In genomic region chr5:172568308-172568923, GRCh38 we compare ENCODE assay signal across 23 cellular contexts.
A peak's percentile ranks its signal among the peaks of the same experiment; 100 is the strongest.
DNase-seq lines count a peak whose midpoint lies in the region; ATAC-seq, FAIRE-seq and TF ChIP-seq lines count a peak whose summit lies in the region.
"Had no signal": no experiment of that assay in that cellular context is flagged by ENCODE, and none has a peak within 500 bp of the region (broad histone marks: within the 10 kb centered on the region; RNA-seq: fewer than 3 reads in every experiment).

No MANE protein-coding gene starts in this region.

- H3K36me3 Mint-ChIP-seq in T-helper 17 cell (ENCODE audit: low read depth) = no peaks in the 10 kb centered on the region
- H3K36me3 Mint-ChIP-seq in T-helper 2 cell treated with Interferon-gamma antibody and Interleukin-4, amounts not matched to agents 5 μg/mL and 100 μg/mL, for 36 hours (ENCODE audit: low read depth) = no peaks in the 10 kb centered on the region
- H3K36me3 Mint-ChIP-seq: CD14-positive monocyte; CD4-positive, alpha-beta memory T cell had no signal

- peaks cover 35% of the 10 kb centered on the region for H3K27me3 Mint-ChIP-seq in T-helper 17 cell
- H3K27me3 Mint-ChIP-seq in T-helper 2 cell treated with Interferon-gamma antibody and Interleukin-4, amounts not matched to agents 5 μg/mL and 100 μg/mL, for 36 hours (ENCODE audit: low read depth) = no peaks in the 10 kb centered on the region

- ATAC-seq in T-helper 17 cell = no peak
- no peak for ATAC-seq in HG03135 (IDR thresholded peaks at IDR 0.05; ENCODE audit: unreplicated experiment)
- ATAC-seq: A549, GM12878, HCT116, HepG2 had no signal

- peak overlapping the region; percentile 74 for H3K27ac Mint-ChIP-seq in T-helper 17 cell
- H3K27ac Mint-ChIP-seq in T-helper 2 cell treated with Interferon-gamma antibody and Interleukin-4, amounts not matched to agents 5 μg/mL and 100 μg/mL, for 36 hours = no peak overlapping the region
- H3K27ac Mint-ChIP-seq: CD14-positive monocyte; CD4-positive, alpha-beta memory T cell had no signal

- H3K4me1 Mint-ChIP-seq in T-helper 17 cell = no peaks in the 10 kb centered on the region
- no peaks in the 10 kb centered on the region for H3K4me1 Mint-ChIP-seq in T-helper 2 cell treated with Interferon-gamma antibody and Interleukin-4, amounts not matched to agents 5 μg/mL and 100 μg/mL, for 36 hours (ENCODE audit: low read depth)
- H3K4me1 Mint-ChIP-seq: CD14-positive monocyte; CD4-positive, alpha-beta memory T cell; IgD-negative memory B cell had no signal

- H3K4me3 ChIP-seq in HEK293 (ENCODE audit: low read depth, low read length) (no peak overlapping the region), kidney (ENCODE audit: low read length in 2 of 2) (no peak overlapping the region), sigmoid colon (no peak overlapping the region)
- H3K4me3 ChIP-seq: A549, BLaER1, GM12878, GM23248 had no signal

- H3K9me3 ChIP-seq in HEK293 (ENCODE audit: control insufficient read depth, insufficient read depth, low read depth, low read length) = no peaks in the 10 kb centered on the region
- H3K9me3 ChIP-seq in T-helper 17 cell (ENCODE audit: control insufficient read depth, low read length, poor library complexity, severe bottlenecking) = no peaks in the 10 kb centered on the region
- H3K9me3 ChIP-seq in kidney (ENCODE audit: control insufficient read depth in 1 of 2, low read length in 2 of 2) = no peaks in the 10 kb centered on the region
- no peaks in the 10 kb centered on the region for H3K9me3 ChIP-seq in sigmoid colon
- H3K9me3 ChIP-seq: A549, BLaER1 had no signal

- no peaks in the 10 kb centered on the region for H3K27me3 ChIP-seq in sigmoid colon
- H3K27me3 ChIP-seq: BLaER1 had no signal

- 42 to 76% methylated on average over 3 of the region's 3 CpGs for WGBS in sigmoid colon, 2 donors

- H3K4me1 ChIP-seq in HEK293 (ENCODE audit: control insufficient read depth, insufficient read depth, low read length) = no peaks in the 10 kb centered on the region
- no peaks in the 10 kb centered on the region for H3K4me1 ChIP-seq in kidney (ENCODE audit: control insufficient read depth in 1 of 2, insufficient read depth in 1 of 2, low read depth in 1 of 2, low read length in 2 of 2)
- H3K4me1 ChIP-seq in sigmoid colon = peaks cover 0 to 45% (median 31%) of the 10 kb centered on the region in 4 donors
- H3K4me1 ChIP-seq: A549 had no signal

- no peak overlapping the region for H3K27ac ChIP-seq in HEK293 (ENCODE audit: extremely low read depth, low read depth, low read length)
- H3K27ac ChIP-seq in kidney (ENCODE audit: low read depth in 2 of 2, low read length in 2 of 2) = no peak overlapping the region
- H3K27ac ChIP-seq in sigmoid colon = peak overlapping the region in 3 of 4 donors; percentile 0 to 90 (median 60)
- H3K27ac ChIP-seq: A549, BLaER1, GM23248 had no signal

- no peak for FAIRE-seq in kidney (lab: Jason Lieb, UNC)
- FAIRE-seq: A549, GM12878, HepG2 had no signal

- POLR2A ChIA-PET in HEK293 (lab: Yijun Ruan, JAX) = no interaction called here

- H3K36me3 ChIP-seq in HEK293 (ENCODE audit: control insufficient read depth in 2 of 2, insufficient read depth in 1 of 2, low read length in 2 of 2) (no peaks in the 10 kb centered on the region), kidney (ENCODE audit: control insufficient read depth in 1 of 2, insufficient read depth in 2 of 2, low read length in 2 of 2) (no peaks in the 10 kb centered on the region), sigmoid colon (no peaks in the 10 kb centered on the region)
- H3K36me3 ChIP-seq: BLaER1 had no signal

- CTCF ChIA-PET in HEK293 (lab: Yijun Ruan, JAX) = no interaction called here

- no peak for TF ChIP-seq EP300 in sigmoid colon (IDR thresholded peaks at IDR 0.05)

- H3K9me3 Mint-ChIP-seq in T-helper 2 cell treated with Interferon-gamma antibody and Interleukin-4, amounts not matched to agents 5 μg/mL and 100 μg/mL, for 36 hours = no peaks in the 10 kb centered on the region
- H3K9me3 Mint-ChIP-seq: CD4-positive, alpha-beta memory T cell; IgD-negative memory B cell had no signal

- H3K9ac ChIP-seq in kidney (ENCODE audit: low read length in 2 of 2) = no peak overlapping the region
- H3K9ac ChIP-seq: BLaER1, GM23248 had no signal

- no peak for TF ChIP-seq POLR2A in sigmoid colon (IDR thresholded peaks at IDR 0.05)

- intact Hi-C loops in kidney (cut with DNase I) = no loop called here
- intact Hi-C loops in sigmoid colon (cut with DNase I) = loop anchor here (5.0 kb wide), 1 partner anchor 86 kb away; no protein-coding TSS in a partner anchor

- no peak for DNase-seq in T-helper 17 cell
- DNase-seq in kidney = peak; percentile 27
- DNase-seq in sigmoid colon = no peak
- no peak for DNase-seq in T-helper 2 cell treated with Interferon-gamma antibody and Interleukin-4, amounts not matched to agents 5 μg/mL and 100 μg/mL, for 36 hours (ENCODE audit: low spot score)
- DNase-seq in 8988T = no peak
- no peak for DNase-seq in DMS79 (lab: John Stamatoyannopoulos, UW)
- DNase-seq: AML-193; Calu3; CD4-positive, alpha-beta memory T cell; DND-41; EL; GM23248; H7; KG1 had no signal

- no peak overlapping the region for H3K4me3 Mint-ChIP-seq in T-helper 17 cell
- no peak overlapping the region for H3K4me3 Mint-ChIP-seq in T-helper 2 cell treated with Interferon-gamma antibody and Interleukin-4, amounts not matched to agents 5 μg/mL and 100 μg/mL, for 36 hours
- H3K4me3 Mint-ChIP-seq: CD14-positive monocyte; CD4-positive, alpha-beta memory T cell had no signal

- TF ChIP-seq CTCF in HEK293 (tag by site-specific recombination; IDR thresholded peaks at IDR 0.05) = no peak
- no peak for TF ChIP-seq CTCF in kidney (IDR thresholded peaks at IDR 0.05; ENCODE audit: borderline replicate concordance, extremely low read depth, insufficient read depth)
- no peak for TF ChIP-seq CTCF in sigmoid colon (IDR thresholded peaks at IDR 0.05)

TF ChIP-seq in HEK293, 187 proteins besides CTCF, POLR2A, EP300 and RAD21:
- TF ChIP-seq ZNF664 (tag by site-specific recombination; IDR thresholded peaks at IDR 0.05) (peak; percentile 83), ZNF292 (tag by site-specific recombination; IDR thresholded peaks at IDR 0.05; ENCODE audit: borderline replicate concordance, low read depth) (no peak), GLIS1 (tag by site-specific recombination; IDR thresholded peaks at IDR 0.05) (peak; percentile 76), ZNF623 (tag by site-specific recombination; IDR thresholded peaks at IDR 0.05) (peak; percentile 68), ZIC2 (tag by site-specific recombination; IDR thresholded peaks at IDR 0.05) (peak; percentile 60)

Comparison
In these comparisons a context has a peak if more than half of its experiments do, and no peak if none do; other contexts are left out.
1. H3K27ac ChIP-seq: peak in sigmoid colon (3 of 4); none in HEK293 (single experiment) and kidney (0 of 2).